ENCODE assay signal across 20 cellular contexts in genomic region chr13:60020288-60020687, GRCh38.
DNase-seq lines count a peak whose midpoint lies in the region; ATAC-seq and TF ChIP-seq lines count a peak whose summit lies in the region.
"Had no signal": no experiment of that assay in that cellular context is flagged by ENCODE, and none has a peak within 500 bp of the region (broad histone marks: within the 10 kb centered on the region; RNA-seq: fewer than 3 reads in every experiment).

No MANE protein-coding gene starts in this region.

- CTCF ChIA-PET in WTC11 (lab: Charles Lee): interaction anchor here (0.8 kb wide), 1 partner anchor 340 kb away, joined by 3 read pairs; no protein-coding TSS in a partner anchor

- TF ChIP-seq CTCF in natural killer cell (IDR thresholded peaks at IDR 0.05) (no peak), WTC11 (IDR thresholded peaks at IDR 0.05) (no peak)

- ATAC-seq in natural killer cell (no peak), WTC11 (no peak), HG03280 (IDR thresholded peaks at IDR 0.05; ENCODE audit: unreplicated experiment) (no peak), HG02840 (IDR thresholded peaks at IDR 0.05; ENCODE audit: low FRiP score, unreplicated experiment) (no peak)
- no peak for ATAC-seq in natural killer cell treated with Interleukin-12 subunit alpha and Interleukin-12 subunit beta and Interleukin-15 and Interleukin-18, amount 100 ng/mL, for 72 hours
- ATAC-seq: A549 had no signal

- H3K4me3 Mint-ChIP-seq in natural killer cell: peak overlapping the region; percentile 32
- H3K4me3 Mint-ChIP-seq in natural killer cell treated with Interleukin-12 subunit alpha and Interleukin-12 subunit beta and Interleukin-15 and Interleukin-18, amount 100 ng/mL, for 72 hours: no peak overlapping the region
- H3K4me3 Mint-ChIP-seq in WTC11: no peak overlapping the region
- H3K4me3 Mint-ChIP-seq: CD4-positive, alpha-beta T cell had no signal

- H3K9me3 ChIP-seq in KOPT-K1 (ENCODE audit: insufficient read depth, low read length, poor library complexity, severe bottlenecking): peaks cover 21% of the 10 kb centered on the region
- H3K9me3 ChIP-seq: A549, HAP-1, MG63 had no signal

- H3K36me3 Mint-ChIP-seq in natural killer cell: no peaks in the 10 kb centered on the region
- H3K36me3 Mint-ChIP-seq in natural killer cell treated with Interleukin-12 subunit alpha and Interleukin-12 subunit beta and Interleukin-15 and Interleukin-18, amount 100 ng/mL, for 72 hours: peaks cover 7% of the 10 kb centered on the region
- no peaks in the 10 kb centered on the region for H3K36me3 Mint-ChIP-seq in WTC11

- POLR2A ChIA-PET in WTC11 (lab: Charles Lee): no interaction called here

- H3K9me3 Mint-ChIP-seq in natural killer cell: peaks cover 2 to 5% of the 10 kb centered on the region in 2 donors
- H3K9me3 Mint-ChIP-seq in natural killer cell treated with Interleukin-12 subunit alpha and Interleukin-12 subunit beta and Interleukin-15 and Interleukin-18, amount 100 ng/mL, for 72 hours: peaks cover 4% of the 10 kb centered on the region
- H3K9me3 Mint-ChIP-seq in WTC11: no peaks in the 10 kb centered on the region

- H3K27me3 Mint-ChIP-seq in natural killer cell (ENCODE audit: low read depth in 2 of 2): no peaks in the 10 kb centered on the region
- H3K27me3 Mint-ChIP-seq in natural killer cell treated with Interleukin-12 subunit alpha and Interleukin-12 subunit beta and Interleukin-15 and Interleukin-18, amount 100 ng/mL, for 72 hours: no peaks in the 10 kb centered on the region
- no peaks in the 10 kb centered on the region for H3K27me3 Mint-ChIP-seq in WTC11 (ENCODE audit: low read depth)
- H3K27me3 Mint-ChIP-seq: CD4-positive, alpha-beta T cell had no signal

- H3K4me1 Mint-ChIP-seq in natural killer cell (peaks cover 31 to 32% of the 10 kb centered on the region in 2 donors), WTC11 (no peaks in the 10 kb centered on the region)
- H3K4me1 Mint-ChIP-seq in natural killer cell treated with Interleukin-12 subunit alpha and Interleukin-12 subunit beta and Interleukin-15 and Interleukin-18, amount 100 ng/mL, for 72 hours (ENCODE audit: low read depth in 2 of 2): peaks cover 10 to 17% of the 10 kb centered on the region in 2 donors

- peak overlapping the region; percentile 72 for H3K27ac ChIP-seq in KOPT-K1 (ENCODE audit: low read depth, low read length, poor library complexity, severe bottlenecking)
- H3K27ac ChIP-seq: A549, GM23248 had no signal

- no peak for DNase-seq in natural killer cell
- no peak for DNase-seq in natural killer cell treated with Interleukin-12 subunit alpha and Interleukin-12 subunit beta and Interleukin-15 and Interleukin-18, amount 100 ng/mL, for 72 hours (ENCODE audit: low spot score)
- DNase-seq in WTC11 (ENCODE audit: low spot score): no peak
- DNase-seq in anterior cingulate cortex (lab: John Stamatoyannopoulos, UW): no peak
- DNase-seq: CD4-positive, alpha-beta T cell; COR-L47; DMS79; GM23248; Kasumi-1; MG63; NCI-H1417; NCI-H1694 treated with DMSO at 0.1 percent for 48 hours; NCI-H2081 treated with DMSO at 0.1 percent for 48 hours; NCI-H524 treated with DMSO at 0.1 percent for 48 hours; Right ventricle myocardium superior had no signal

- peak overlapping the region; percentile 45 to 75 for H3K27ac Mint-ChIP-seq in natural killer cell
- no peak overlapping the region for H3K27ac Mint-ChIP-seq in natural killer cell treated with Interleukin-12 subunit alpha and Interleukin-12 subunit beta and Interleukin-15 and Interleukin-18, amount 100 ng/mL, for 72 hours
- H3K27ac Mint-ChIP-seq in WTC11: 0 out of 2 replicates have a peak overlapping the region, but pooled peaks have one; percentile 17
- H3K27ac Mint-ChIP-seq: CD4-positive, alpha-beta T cell had no signal

- intact Hi-C loops in natural killer cell (cut with micrococcal nuclease): no loop called here

- peaks cover 20% of the 10 kb centered on the region for H3K36me3 ChIP-seq in KOPT-K1 (ENCODE audit: insufficient read depth, low read length)
- H3K36me3 ChIP-seq: HAP-1 had no signal

TF ChIP-seq in WTC11, 78 proteins besides CTCF, POLR2A, EP300 and RAD21:
- no peak for TF ChIP-seq ATF3 (CRISPR knock-in tag; conservative IDR thresholded peaks at IDR 0.05)
- TF ChIP-seq CBFB (CRISPR knock-in tag; IDR thresholded peaks at IDR 0.05; ENCODE audit: low read depth): no peak
- no peak for TF ChIP-seq ELF4 (CRISPR knock-in tag; IDR thresholded peaks at IDR 0.05; ENCODE audit: low read depth)
- TF ChIP-seq ZNF232 (CRISPR knock-in tag; IDR thresholded peaks at IDR 0.05): no peak
- peak; percentile 84 for TF ChIP-seq ZNF121 (CRISPR knock-in tag; IDR thresholded peaks at IDR 0.05)
- TF ChIP-seq PRDM15 (CRISPR knock-in tag; IDR thresholded peaks at IDR 0.05): no peak

Comparison
In these comparisons a context has a peak if more than half of its experiments do, and no peak if none do; other contexts are left out.
1. H3K27ac Mint-ChIP-seq: peak in natural killer cell (2 of 2) and WTC11 (single experiment); none in natural killer cell treated with Interleukin-12 subunit alpha and Interleukin-12 subunit beta and Interleukin-15 and Interleukin-18, amount 100 ng/mL, for 72 hours (0 of 2).